Comparison of ENCODE assay signal across 8 cellular contexts in the genomic region with DNA sequence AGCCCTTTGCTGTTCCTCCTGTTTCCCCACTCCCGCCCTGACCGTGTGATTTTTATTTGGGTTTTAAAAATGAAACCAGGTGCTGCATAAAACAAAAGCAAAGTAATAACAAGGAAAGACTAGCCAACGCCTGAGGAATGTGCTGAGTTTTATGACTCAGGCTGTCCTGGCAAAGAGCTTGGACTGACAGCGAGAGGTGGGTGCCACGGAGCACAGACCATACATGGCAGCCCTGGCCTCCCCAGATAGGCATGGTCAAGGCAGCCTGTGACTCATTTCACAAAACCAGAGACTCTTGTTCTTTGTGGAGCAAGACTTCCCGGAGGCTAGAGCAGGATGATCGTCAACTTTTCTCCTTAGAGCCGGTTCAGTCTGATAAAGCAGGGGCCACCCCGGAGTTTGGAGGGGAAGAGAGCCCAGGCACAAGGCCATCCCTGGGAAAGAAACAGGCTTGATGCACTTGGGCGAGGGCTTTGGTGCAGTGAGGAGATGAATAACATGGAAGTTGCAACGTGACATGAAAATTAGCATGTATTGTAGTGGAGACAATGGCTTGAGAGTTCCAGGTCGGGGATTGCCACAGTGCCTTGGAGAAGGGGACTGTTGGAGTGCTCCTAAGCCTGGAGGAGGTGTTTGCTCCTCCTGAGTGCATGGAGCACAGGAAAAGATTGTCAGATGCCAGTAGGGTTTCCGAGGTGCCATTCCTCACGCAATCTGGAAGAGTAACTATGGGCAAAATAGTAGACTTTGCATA. TPM values are rescaled to one million over a fixed set of nuclear protein-coding genes. Genes with fewer than 3 reads are reported as not detected.
DNase-seq lines count a peak whose midpoint lies in the region; TF ChIP-seq lines count a peak whose summit lies in the region.

No MANE protein-coding gene starts in this region.

- peaks cover 2% of the 10 kb centered on the region for H3K27me3 Mint-ChIP-seq in T-helper 2 cell treated with Interferon-gamma antibody and Interleukin-4, amounts not matched to agents 5 μg/mL and 100 μg/mL, for 36 hours (ENCODE audit: low read depth)
- peaks cover 40% of the 10 kb centered on the region for H3K27me3 Mint-ChIP-seq in activated naive CD4-positive, alpha-beta T cell treated with anti-CD3 and anti-CD28 coated beads, Interleukin-2, amount 10 ng/mL, durations not matched to agents 7 days and 5 days

- no peaks in the 10 kb centered on the region for H4K20me1 ChIP-seq in GM23248 (ENCODE audit: insufficient read depth)

- no peak for TF ChIP-seq CTCF in WI38 (IDR thresholded peaks at IDR 0.05; ENCODE audit: low read depth, low read length)
- TF ChIP-seq CTCF in right atrium auricular region (IDR thresholded peaks at IDR 0.05) = no peak
- no peak for TF ChIP-seq CTCF in stomach (IDR thresholded peaks at IDR 0.05)

- H3K4me3 ChIP-seq in GM23248 (peak overlapping the region; percentile 76), WI38 (ENCODE audit: low read depth, low read length) (peak overlapping the region; percentile 46), right atrium auricular region (no peak overlapping the region), stomach (peak overlapping the region in 2 of 4 donors; percentile 4 to 5)

- H3K36me3 ChIP-seq in GM23248 (ENCODE audit: low read depth) (no peaks in the 10 kb centered on the region), right atrium auricular region (no peaks in the 10 kb centered on the region), stomach (no peaks in the 10 kb centered on the region)

- no peaks in the 10 kb centered on the region for H3K79me2 ChIP-seq in GM23248 (ENCODE audit: insufficient read depth)

- peaks cover 38% of the 10 kb centered on the region for H3K4me1 ChIP-seq in GM23248 (ENCODE audit: insufficient read depth)
- H3K4me1 ChIP-seq in right atrium auricular region = peaks cover 0 to 56% of the 10 kb centered on the region in 2 donors
- peaks cover 39 to 64% (median 56%) of the 10 kb centered on the region in 4 donors for H3K4me1 ChIP-seq in stomach

- TF ChIP-seq EP300 in stomach (IDR thresholded peaks at IDR 0.05) = peak; percentile 9

- DNase-seq in AG08395 (ENCODE audit: low spot score) = peak; percentile 92
- peak; percentile 99 for DNase-seq in GM23248
- peak; percentile 90 for DNase-seq in right atrium auricular region (ENCODE audit: low spot score)
- DNase-seq in stomach = peak; percentile 62
- DNase-seq in HuH-7.5 (ENCODE audit: low spot score) = no peak
- no peak for DNase-seq in T-helper 2 cell treated with Interferon-gamma antibody and Interleukin-4, amounts not matched to agents 5 μg/mL and 100 μg/mL, for 36 hours (ENCODE audit: low spot score)
- DNase-seq in activated naive CD4-positive, alpha-beta T cell treated with anti-CD3 and anti-CD28 coated beads, Interleukin-2, amount 10 ng/mL, durations not matched to agents 7 days and 5 days = no peak

- 1% methylated on average over 14 of the region's 14 CpGs for WGBS in GM23248 (ENCODE audit: low coverage in 1 of 2, low lambda C conversion rate in 2 of 2, missing lambda C conversion rate in 2 of 2), 2 experiments
- WGBS in stomach, 5 donors = 42 to 53% (median 44%) methylated on average over 14 of the region's 14 CpGs

- H3K27ac Mint-ChIP-seq in T-helper 2 cell treated with Interferon-gamma antibody and Interleukin-4, amounts not matched to agents 5 μg/mL and 100 μg/mL, for 36 hours = no peak overlapping the region
- H3K27ac Mint-ChIP-seq in activated naive CD4-positive, alpha-beta T cell treated with anti-CD3 and anti-CD28 coated beads, Interleukin-2, amount 10 ng/mL, durations not matched to agents 7 days and 5 days = no peak overlapping the region

- H3K27me3 ChIP-seq in GM23248 (replicated peaks; ENCODE audit: insufficient read depth) (no peaks in the 10 kb centered on the region), right atrium auricular region (no peaks in the 10 kb centered on the region), stomach (no peaks in the 10 kb centered on the region)

- H3K4me3 Mint-ChIP-seq in T-helper 2 cell treated with Interferon-gamma antibody and Interleukin-4, amounts not matched to agents 5 μg/mL and 100 μg/mL, for 36 hours = no peak overlapping the region
- no peak overlapping the region for H3K4me3 Mint-ChIP-seq in activated naive CD4-positive, alpha-beta T cell treated with anti-CD3 and anti-CD28 coated beads, Interleukin-2, amount 10 ng/mL, durations not matched to agents 7 days and 5 days

- H3K27ac ChIP-seq in GM23248 (peak overlapping the region; percentile 100), right atrium auricular region (peak overlapping the region; percentile 93 to 99), stomach (peak overlapping the region; percentile 59 to 98 (median 93))

- H3K9me3 ChIP-seq in GM23248 (ENCODE audit: low read depth) (no peaks in the 10 kb centered on the region), right atrium auricular region (no peaks in the 10 kb centered on the region), stomach (no peaks in the 10 kb centered on the region)

- CTCF ChIA-PET in activated naive CD4-positive, alpha-beta T cell treated with anti-CD3 and anti-CD28 coated beads, Interleukin-2, amount 10 ng/mL, durations not matched to agents 7 days and 5 days (lab: Charles Lee) = interaction anchor here (1.3 kb wide), 1 partner anchor 117 kb away, joined by 4 read pairs; no protein-coding TSS in a partner anchor

- in situ Hi-C loops in GM23248 (cut with MboI) = no loop called here

- TF ChIP-seq POLR2A in stomach (IDR thresholded peaks at IDR 0.05) = no peak

- intact Hi-C loops in stomach (cut with DNase I; ENCODE audit: low total_unique reads) = no loop called here

- H3K9me3 Mint-ChIP-seq in T-helper 2 cell treated with Interferon-gamma antibody and Interleukin-4, amounts not matched to agents 5 μg/mL and 100 μg/mL, for 36 hours = no peaks in the 10 kb centered on the region
- H3K9me3 Mint-ChIP-seq in activated naive CD4-positive, alpha-beta T cell treated with anti-CD3 and anti-CD28 coated beads, Interleukin-2, amount 10 ng/mL, durations not matched to agents 7 days and 5 days = no peaks in the 10 kb centered on the region

- peak overlapping the region; percentile 95 for H3K9ac ChIP-seq in GM23248

- no peaks in the 10 kb centered on the region for H3K9me2 ChIP-seq in GM23248 (ENCODE audit: insufficient read depth)

- H3F3A ChIP-seq in GM23248 (ENCODE audit: insufficient read depth) = peaks cover 36% of the 10 kb centered on the region

- peak overlapping the region; percentile 82 for H3K4me2 ChIP-seq in GM23248 (ENCODE audit: unreplicated experiment)

- H2AFZ ChIP-seq in GM23248 = peak overlapping the region; percentile 47

- H3K36me3 Mint-ChIP-seq in T-helper 2 cell treated with Interferon-gamma antibody and Interleukin-4, amounts not matched to agents 5 μg/mL and 100 μg/mL, for 36 hours (ENCODE audit: low read depth) = no peaks in the 10 kb centered on the region
- H3K36me3 Mint-ChIP-seq in activated naive CD4-positive, alpha-beta T cell treated with anti-CD3 and anti-CD28 coated beads, Interleukin-2, amount 10 ng/mL, durations not matched to agents 7 days and 5 days = no peaks in the 10 kb centered on the region

- H3K4me1 Mint-ChIP-seq in T-helper 2 cell treated with Interferon-gamma antibody and Interleukin-4, amounts not matched to agents 5 μg/mL and 100 μg/mL, for 36 hours (ENCODE audit: low read depth) = peaks cover 3% of the 10 kb centered on the region
- peaks cover 12% of the 10 kb centered on the region for H3K4me1 Mint-ChIP-seq in activated naive CD4-positive, alpha-beta T cell treated with anti-CD3 and anti-CD28 coated beads, Interleukin-2, amount 10 ng/mL, durations not matched to agents 7 days and 5 days

RNA-seq across cellular contexts. Expression of a gene that starts 54.8 kb away (rescaled TPM):
- not detected in 2 replicates for total RNA-seq in GM23248 (2014; rRNA removed; shearing (Covaris generic))
- polyA plus RNA-seq in GM23248 (2016; fragmentation: Nextera tagmentation; extraction: Ambion mirVana) (not detected in 2 replicates), stomach (not detected)
- total RNA-seq in right atrium auricular region (not detected), stomach (not detected)

Comparison
In these comparisons a context has a peak if more than half of its experiments do, and no peak if none do; other contexts are left out.
1. DNase-seq: peak in AG08395 (single experiment), GM23248 (single experiment), right atrium auricular region (single experiment) and stomach (single experiment); none in HuH-7.5 (single experiment), T-helper 2 cell treated with Interferon-gamma antibody and Interleukin-4, amounts not matched to agents 5 μg/mL and 100 μg/mL, for 36 hours (single experiment) and activated naive CD4-positive, alpha-beta T cell treated with anti-CD3 and anti-CD28 coated beads, Interleukin-2, amount 10 ng/mL, durations not matched to agents 7 days and 5 days (single experiment).
2. H3K4me3 ChIP-seq: peak in GM23248 (single experiment) and WI38 (single experiment); none in right atrium auricular region (0 of 2).
3. Peak in every context shown above with its lines, with median percentiles within 50 percentile points of each other: H3K27ac ChIP-seq.